In genomic region chr20:45779011-45779915, GRCh38 we compare ENCODE assay signal across 9 cellular contexts. TPM values are rescaled to one million over a fixed set of nuclear protein-coding genes. Genes with fewer than 3 reads are reported as not detected.
A peak's percentile ranks its signal among the peaks of the same experiment; 100 is the strongest.
DNase-seq lines count a peak whose midpoint lies in the region; FAIRE-seq and TF ChIP-seq lines count a peak whose summit lies in the region.
"Had no signal": no experiment of that assay in that cellular context is flagged by ENCODE, and none has a peak within 500 bp of the region (broad histone marks: within the 10 kb centered on the region; RNA-seq: fewer than 3 reads in every experiment).

No MANE protein-coding gene starts in this region.

- no peak for FAIRE-seq in small intestine (lab: Jason Lieb, UNC)

- no peak overlapping the region for H4K91ac ChIP-seq in H9 (ENCODE audit: insufficient read length, low read depth, low read length)

- CTCF ChIA-PET in OCI-LY7 (lab: Charles Lee; ENCODE audit: unreplicated experiment), result no interaction called here

- H2BK20ac ChIP-seq in H9 (ENCODE audit: low read depth, low read length, poor library complexity, severe bottlenecking), result no peak overlapping the region

- H2BK12ac ChIP-seq in H9 (ENCODE audit: insufficient read length, low read depth, low read length), result no peak overlapping the region

- H4K20me1 ChIP-seq in H9 (ENCODE audit: control insufficient read depth, insufficient read depth, insufficient read length) (no peaks in the 10 kb centered on the region), OCI-LY7 (ENCODE audit: insufficient read depth, low read length) (no peaks in the 10 kb centered on the region)

- H4K5ac ChIP-seq in H9 (ENCODE audit: insufficient read length, low read depth, low read length), result no peak overlapping the region

- H3K27me3 Mint-ChIP-seq in H9 (ENCODE audit: low read depth), result peaks cover 2% of the 10 kb centered on the region
- H3K27me3 Mint-ChIP-seq: activated naive CD8-positive, alpha-beta T cell had no signal

- no peak overlapping the region for H3K27ac ChIP-seq in H9 (ENCODE audit: insufficient read length, low read depth, low read length)
- H3K27ac ChIP-seq in right atrium auricular region, result peak overlapping the region; percentile 68 to 78
- peak overlapping the region in 1 of 2 donors; percentile 63 for H3K27ac ChIP-seq in small intestine (ENCODE audit: low read depth in 1 of 2, low read length in 1 of 2)
- no peak overlapping the region for H3K27ac ChIP-seq in OCI-LY7 (ENCODE audit: low read depth, low read length, poor library complexity, severe bottlenecking)

- H3K56ac ChIP-seq in H9 (ENCODE audit: insufficient read length, low read depth, low read length), result no peak overlapping the region

- peak overlapping the region; percentile 53 for H2BK120ac ChIP-seq in H9 (ENCODE audit: low read depth, low read length, poor library complexity, severe bottlenecking)

- H3K9ac ChIP-seq in H9 (ENCODE audit: extremely low read depth, insufficient read length, low read length) (no peak overlapping the region), adipocyte (ENCODE audit: low read length) (peak overlapping the region; percentile 28)

- no peaks in the 10 kb centered on the region for H3K36me3 ChIP-seq in adipocyte (ENCODE audit: control insufficient read depth, insufficient read depth, low read length, severe bottlenecking)
- no peaks in the 10 kb centered on the region for H3K36me3 ChIP-seq in right atrium auricular region
- H3K36me3 ChIP-seq in small intestine (ENCODE audit: control insufficient read depth in 2 of 2, insufficient read depth in 2 of 2, low read length in 2 of 2), result no peaks in the 10 kb centered on the region
- no peaks in the 10 kb centered on the region for H3K36me3 ChIP-seq in OCI-LY7 (ENCODE audit: insufficient read depth, low read length)

- no peak overlapping the region for H2BK5ac ChIP-seq in H9 (ENCODE audit: insufficient read length, low read length)

- H3K79me1 ChIP-seq in H9 (ENCODE audit: insufficient read depth, low read depth, low read length, poor library complexity, severe bottlenecking), result no peaks in the 10 kb centered on the region

- no peaks in the 10 kb centered on the region for H3K9me2 ChIP-seq in OCI-LY7 (ENCODE audit: insufficient read depth, low read length)

- no TSS peak for BruUV-seq in OCI-LY7 (replicated peaks; lab: Mats Ljungman, UMichigan)

- no peak overlapping the region for H3K23ac ChIP-seq in H9 (ENCODE audit: insufficient read length, low read depth, low read length)

- H3K4me3 ChIP-seq in adipocyte (ENCODE audit: low read length) (peak overlapping the region; percentile 2), right atrium auricular region (no peak overlapping the region), small intestine (ENCODE audit: low read depth in 1 of 2, low read length in 2 of 2) (no peak overlapping the region), OCI-LY7 (ENCODE audit: low read depth, low read length, poor library complexity, severe bottlenecking) (no peak overlapping the region)

- no peak overlapping the region for H3K18ac ChIP-seq in H9 (ENCODE audit: insufficient read length, low read depth, low read length)

- no peak overlapping the region for H3K27ac Mint-ChIP-seq in H9
- H3K27ac Mint-ChIP-seq: activated naive CD8-positive, alpha-beta T cell had no signal

- H3K9me3 ChIP-seq in H9 (ENCODE audit: control insufficient read depth, low read depth, low read length), result no peaks in the 10 kb centered on the region
- H3K9me3 ChIP-seq in adipocyte (ENCODE audit: control insufficient read depth, low read length), result no peaks in the 10 kb centered on the region
- H3K9me3 ChIP-seq in right atrium auricular region, result no peaks in the 10 kb centered on the region
- H3K9me3 ChIP-seq in small intestine (ENCODE audit: control insufficient read depth, low read depth), result no peaks in the 10 kb centered on the region
- H3K9me3 ChIP-seq in OCI-LY7 (ENCODE audit: low read length), result no peaks in the 10 kb centered on the region

- no peaks in the 10 kb centered on the region for H3K4me1 Mint-ChIP-seq in H9

- H3K79me2 ChIP-seq in H9 (ENCODE audit: insufficient read depth, low read length) (no peaks in the 10 kb centered on the region), OCI-LY7 (ENCODE audit: insufficient read depth, low read depth, low read length) (no peaks in the 10 kb centered on the region)

- H3K27me3 ChIP-seq in H9 (ENCODE audit: insufficient read depth, low read length), result no peaks in the 10 kb centered on the region
- no peaks in the 10 kb centered on the region for H3K27me3 ChIP-seq in adipocyte (replicated peaks; ENCODE audit: control insufficient read depth, insufficient read depth, low read length)
- H3K27me3 ChIP-seq in right atrium auricular region, result no peaks in the 10 kb centered on the region
- H3K27me3 ChIP-seq in small intestine (ENCODE audit: control insufficient read depth in 2 of 2, insufficient read depth in 2 of 2, low read length in 2 of 2), result no peaks in the 10 kb centered on the region

- H3K36me3 Mint-ChIP-seq in H9 (ENCODE audit: insufficient read depth in 1 of 3, low read depth in 3 of 3), result no peaks in the 10 kb centered on the region
- H3K36me3 Mint-ChIP-seq: activated naive CD8-positive, alpha-beta T cell had no signal

- H3K4ac ChIP-seq in H9 (ENCODE audit: low read depth, low read length), result no peak overlapping the region

- H4K8ac ChIP-seq in H9 (replicated peaks; ENCODE audit: insufficient read length, low read depth, low read length), result no peak overlapping the region

- POLR2A ChIA-PET in OCI-LY7 (lab: Charles Lee), result no interaction called here

- H2AFZ ChIP-seq in H9 (ENCODE audit: low read length), result no peak overlapping the region
- H2AFZ ChIP-seq in OCI-LY7 (ENCODE audit: low read length), result no peak overlapping the region

- H3K4me2 ChIP-seq in H9 (ENCODE audit: insufficient read depth, insufficient read length, low read length) (no peak overlapping the region), OCI-LY7 (ENCODE audit: low read length) (no peak overlapping the region)

- intact Hi-C loops in OCI-LY7 (cut with micrococcal nuclease; ENCODE audit: unreplicated experiment), result no loop called here

- H2BK15ac ChIP-seq in H9 (ENCODE audit: low read depth, low read length), result no peak overlapping the region

- TF ChIP-seq CTCF in H9 (conservative IDR thresholded peaks at IDR 0.05), result no peak
- TF ChIP-seq CTCF in right atrium auricular region (IDR thresholded peaks at IDR 0.05), result no peak
- no peak for TF ChIP-seq CTCF in OCI-LY7 (conservative IDR thresholded peaks at IDR 0.05; ENCODE audit: low read length)

- no peak overlapping the region for H3K14ac ChIP-seq in H9 (ENCODE audit: insufficient read depth, low read length)

- no CpG with 5 or more reads among the region's 8 CpGs for WGBS in H9 (ENCODE audit: extremely low coverage, insufficient read length, low lambda C conversion rate)
- WGBS in small intestine, 3 donors, result 44 to 56% (median 45%) methylated on average over 8 of the region's 8 CpGs

- no peaks in the 10 kb centered on the region for H3K23me2 ChIP-seq in H9 (ENCODE audit: insufficient read length, low read depth, low read length, poor library complexity, severe bottlenecking)

- H3K4me1 ChIP-seq in H9 (ENCODE audit: insufficient read depth, low read length) (no peaks in the 10 kb centered on the region), adipocyte (ENCODE audit: control insufficient read depth, insufficient read depth, low read length) (peaks cover 40% of the 10 kb centered on the region), right atrium auricular region (peaks cover 0 to 28% of the 10 kb centered on the region in 2 donors), small intestine (ENCODE audit: control insufficient read depth in 2 of 2, insufficient read depth in 1 of 2, low read depth in 1 of 2, low read length in 1 of 2) (peaks cover 0 to 7% of the 10 kb centered on the region in 2 donors), OCI-LY7 (ENCODE audit: insufficient read depth, low read length, poor library complexity, severe bottlenecking) (peaks cover under 1% of the 10 kb centered on the region)

- H3T11ph ChIP-seq in H9 (ENCODE audit: low read length), result no peak overlapping the region

- H2AK5ac ChIP-seq in H9 (ENCODE audit: insufficient read length, low read length), result no peak overlapping the region

- DNase-seq in H9 (no peak), adipocyte (ENCODE audit: low read depth) (peak; percentile 98), right atrium auricular region (ENCODE audit: low spot score) (peak; percentile 95), small intestine (peak; percentile 32), mesenteric fat pad (ENCODE audit: low spot score) (no peak), OCI-LY7 (ENCODE audit: low spot score) (no peak)
- DNase-seq in activated CD4-positive, CD25-positive, alpha-beta regulatory T cell treated with anti-CD3 and anti-CD28 coated beads, Interleukin-2, amount 50 U/mL, for 72 hours, result no peak
- DNase-seq in activated naive CD4-positive, alpha-beta T cell (lab: John Stamatoyannopoulos, UW), result no peak

- no peak overlapping the region for H3K4me3 Mint-ChIP-seq in H9
- H3K4me3 Mint-ChIP-seq: activated naive CD8-positive, alpha-beta T cell had no signal

- H3K9me3 Mint-ChIP-seq in H9, result no peaks in the 10 kb centered on the region; a peak in 1 of 5 replicates

RNA-seq across cellular contexts. Expression of gene WFDC3, which starts 12.4 kb away (rescaled TPM):
- 0.35 TPM in 1 of 2 replicates, not detected in the other for total RNA-seq in H9 (2021)
- total RNA-seq in right atrium auricular region, result under 1 TPM in 1 of 2 donors, not detected in 1; 0.75 TPM
- under 1 TPM in 1 of 3 donors, not detected in 2; 0.81 TPM for polyA plus RNA-seq in small intestine
- 0.58 TPM for total RNA-seq in mesenteric fat pad
- not detected in 2 replicates for total RNA-seq in OCI-LY7 (2014; rRNA removed; shearing (Covaris generic))
- total RNA-seq in OCI-LY7 (2022), result not detected in 2 replicates

RNA-seq across cellular contexts. Expression of gene DNTTIP1, which starts 12.5 kb away (rescaled TPM):
- total RNA-seq in H9 (2021) (35.5 and 36.3 TPM in 2 replicates), right atrium auricular region (10 to 100 TPM; 13.2 to 21.6 TPM), mesenteric fat pad (21.8 TPM), OCI-LY7 (2022) (38.7 and 38.8 TPM in 2 replicates)
- 10 to 100 TPM; 36.7 to 42.7 (median 37.2) TPM for polyA plus RNA-seq in small intestine
- total RNA-seq in OCI-LY7 (2014; rRNA removed; shearing (Covaris generic)), result 25.8 and 30.5 TPM in 2 replicates

RNA-seq across cellular contexts. Expression of gene UBE2C, which starts 33.2 kb away (rescaled TPM):
- 254 and 268 TPM in 2 replicates for total RNA-seq in H9 (2021)
- 1 to 10 TPM; 1.4 to 4.9 TPM for total RNA-seq in right atrium auricular region
- polyA plus RNA-seq in small intestine, result 10 to 100 TPM; 10.8 to 99.6 (median 11.4) TPM
- not detected for total RNA-seq in mesenteric fat pad
- total RNA-seq in OCI-LY7 (2014; rRNA removed; shearing (Covaris generic)), result 225 and 269 TPM in 2 replicates
- total RNA-seq in OCI-LY7 (2022), result 222 and 255 TPM in 2 replicates

RNA-seq across cellular contexts. Expression of gene TNNC2, which starts 47.8 kb away (rescaled TPM):
- total RNA-seq in H9 (2021) (3.1 and 4.6 TPM in 2 replicates), right atrium auricular region (under 1 TPM in 1 of 2 donors, not detected in 1; 0.51 TPM), mesenteric fat pad (0.74 TPM), OCI-LY7 (2022) (not detected in 2 replicates)
- polyA plus RNA-seq in small intestine, result 10 to 100 TPM in 1 of 3 donors, 1 to 10 TPM in 2; 2.6 to 23.0 (median 4.1) TPM
- total RNA-seq in OCI-LY7 (2014; rRNA removed; shearing (Covaris generic)), result not detected in 2 replicates

RNA-seq across cellular contexts. Expression of gene SNX21, which starts 54.3 kb away (rescaled TPM):
- 18.9 and 20.5 TPM in 2 replicates for total RNA-seq in H9 (2021)
- 10 to 100 TPM; 43.5 to 54.7 TPM for total RNA-seq in right atrium auricular region
- 10 to 100 TPM in 1 of 3 donors, 1 to 10 TPM in 2; 7.8 to 14.6 (median 8.7) TPM for polyA plus RNA-seq in small intestine
- 46.7 TPM for total RNA-seq in mesenteric fat pad
- total RNA-seq in OCI-LY7 (2014; rRNA removed; shearing (Covaris generic)), result 0.49 and 0.79 TPM in 2 replicates
- total RNA-seq in OCI-LY7 (2022), result 0.49 and 1.1 TPM in 2 replicates

Comparison
In these comparisons a context has a peak if more than half of its experiments do, and no peak if none do; other contexts are left out.
1. DNase-seq: peak in adipocyte (single experiment), right atrium auricular region (single experiment) and small intestine (single experiment); none in H9 (single experiment), activated CD4-positive, CD25-positive, alpha-beta regulatory T cell treated with anti-CD3 and anti-CD28 coated beads, Interleukin-2, amount 50 U/mL, for 72 hours (single experiment), mesenteric fat pad (single experiment), activated naive CD4-positive, alpha-beta T cell (0 of 4) and OCI-LY7 (single experiment).
2. H3K27ac ChIP-seq: peak in right atrium auricular region (2 of 2); none in H9 (single experiment) and OCI-LY7 (single experiment).
3. RNA of gene UBE2C, which starts 33.2 kb away (total RNA-seq): 222 to 269 TPM in OCI-LY7 and 254 to 268 TPM in H9; 1.4 to 4.9 TPM in right atrium auricular region and not detected in mesenteric fat pad (single experiment); every median in the first group is over 10 times any median in the second.